Comparison of ENCODE assay signal across 17 cellular contexts in genomic region chr11:117859061-117859460, GRCh38. TPM values are rescaled to one million over a fixed set of nuclear protein-coding genes. Genes with fewer than 3 reads are reported as not detected.
"Had no signal": no experiment of that assay in that cellular context is flagged by ENCODE, and none has a peak within 500 bp of the region (broad histone marks: within the 10 kb centered on the region; RNA-seq: fewer than 3 reads in every experiment).

No MANE protein-coding gene starts in this region.

- H3K27ac ChIP-seq: lower lobe of right lung, prostate gland had no signal

- H3K4me1 ChIP-seq: prostate gland had no signal

- H3K36me3 ChIP-seq: lower lobe of right lung, prostate gland had no signal

- H3K9me3 ChIP-seq: lower lobe of right lung, prostate gland had no signal

- H3K4me3 ChIP-seq: lower lobe of right lung, prostate gland had no signal

- DNase-seq: activated B cell treated with CpG ODN at 0.5 μM for 24 hours; activated CD4-positive, alpha-beta memory T cell treated with anti-CD3 and anti-CD28 coated beads, Interleukin-2, amount 10 ng/mL, durations not matched to agents 7 days and 5 days; activated CD4-positive, alpha-beta T cell treated with anti-CD3 and anti-CD28 coated beads for 48 hours; activated naive CD4-positive, alpha-beta T cell treated with anti-CD3 and anti-CD28 coated beads, Interleukin-2, amount 10 ng/mL, durations not matched to agents 7 days and 5 days; activated T-cell treated with anti-CD3 and anti-CD28 coated beads, Interleukin-2, amount 50 U/mL, for 4 hours; amygdala; kidney; lower lobe of right lung; mesendoderm; naive B cell; occipital lobe; stimulated activated CD4-positive, alpha-beta T cell treated with anti-CD3 and anti-CD28 coated beads, Interleukin-1b, Interleukin-23, amount 100 ng/mL, for 48 hours; stimulated activated naive CD8-positive, alpha-beta T cell treated with anti-CD3 and anti-CD28 coated beads, Interleukin-15, amount 100 ng/mL, for 72 hours; T1000 had no signal

RNA-seq across cellular contexts. Expression of gene FXYD6, which starts 17.4 kb away (rescaled TPM):
- total RNA-seq: activated B cell treated with CpG ODN at 0.5 μM for 24 hours; activated CD4-positive, alpha-beta memory T cell treated with anti-CD3 and anti-CD28 coated beads, Interleukin-2, amount 10 ng/mL, durations not matched to agents 7 days and 5 days; fibroblast of villous mesenchyme had no signal

RNA-seq across cellular contexts. Expression of gene FXYD2, which starts 34.5 kb away (rescaled TPM):
- total RNA-seq: fibroblast of villous mesenchyme, SK-MEL-5 had no signal
